ENCODE assay signal across 8 cellular contexts in the genomic region with DNA sequence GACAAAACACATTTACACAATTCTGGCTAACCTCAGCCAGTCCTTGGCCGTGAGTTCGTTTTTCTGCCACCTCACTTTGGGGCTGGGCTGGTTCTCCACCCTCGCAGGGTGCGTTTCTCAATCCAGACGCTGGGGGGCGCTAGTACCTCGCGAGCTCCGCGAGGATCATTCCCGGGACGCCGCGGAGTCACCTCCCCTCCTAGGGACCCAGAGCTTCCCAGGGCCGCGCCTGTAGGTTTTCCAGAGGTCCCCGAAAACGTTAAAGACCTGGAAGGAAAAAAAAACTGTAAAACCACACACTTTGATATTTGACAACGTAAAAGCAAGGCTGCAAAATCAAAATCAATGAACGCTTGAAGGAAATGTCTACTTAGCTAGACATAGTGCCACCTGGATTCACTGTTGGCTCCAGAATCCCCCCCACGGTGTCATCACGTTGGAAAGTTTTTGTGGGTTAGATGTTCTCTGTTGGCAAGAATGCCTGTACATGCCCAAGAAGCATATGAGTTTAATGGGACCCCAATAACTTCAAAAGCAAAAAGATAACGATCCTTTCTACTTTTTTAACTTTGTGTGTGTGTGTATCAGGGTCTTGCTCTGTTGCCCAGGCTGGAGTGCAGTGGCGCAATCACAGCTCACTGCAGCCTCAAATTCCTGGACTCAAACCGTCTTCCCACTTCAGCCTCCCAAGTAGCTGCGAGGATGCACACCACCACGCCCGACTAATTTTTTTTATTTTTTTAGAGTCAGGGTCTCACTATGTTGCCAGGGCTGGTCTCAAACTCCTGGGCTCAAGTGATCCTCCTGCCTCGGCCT. TPM values are rescaled to one million over a fixed set of nuclear protein-coding genes. Genes with fewer than 3 reads are reported as not detected.
A peak's percentile ranks its signal among the peaks of the same experiment; 100 is the strongest.
DNase-seq lines count a peak whose midpoint lies in the region; ATAC-seq and TF ChIP-seq lines count a peak whose summit lies in the region.

No MANE protein-coding gene starts in this region.

- H3K36me3 ChIP-seq in kidney epithelial cell (ENCODE audit: control insufficient read depth, insufficient read depth, low read length) = no peaks in the 10 kb centered on the region

- TF ChIP-seq CTCF in cardiac fibroblast (IDR thresholded peaks at IDR 0.05; ENCODE audit: low read depth, low read length) (peak; percentile 95), kidney epithelial cell (IDR thresholded peaks at IDR 0.05; ENCODE audit: insufficient read depth, low read length, poor library complexity, severe bottlenecking) (peak; percentile 98)

- DNase-seq in NCI-H2081 (lab: John Stamatoyannopoulos, UW) (peak; percentile 43 to 69), NCI-H2081 treated with DMSO at 0.1 percent for 48 hours (lab: John Stamatoyannopoulos, UW) (no peak), NCI-H2029 treated with DMSO at 0.1 percent for 48 hours (lab: John Stamatoyannopoulos, UW) (peak; percentile 9), cardiac fibroblast (ENCODE audit: low read depth in 2 of 2) (peak; percentile 77 to 81), kidney epithelial cell (ENCODE audit: low read depth) (no peak)
- peak; percentile 59 for DNase-seq in activated CD4-positive, CD25-positive, alpha-beta regulatory T cell treated with anti-CD3 and anti-CD28 coated beads, Interleukin-2, amount 50 U/mL, for 16 hours (ENCODE audit: low read depth, low spot score)
- peak; percentile 49 to 68 for DNase-seq in stimulated activated CD4-positive, alpha-beta T cell treated with anti-CD3 and anti-CD28 coated beads, Interleukin-1b, Interleukin-23, amount 100 ng/mL, for 1 hour (ENCODE audit: low read depth in 2 of 2)

- no peaks in the 10 kb centered on the region for H3K27me3 ChIP-seq in kidney epithelial cell (ENCODE audit: control insufficient read depth, insufficient read depth, low read length)

- no peak for ATAC-seq in GM18870 (IDR thresholded peaks at IDR 0.05; ENCODE audit: unreplicated experiment)

- no peak overlapping the region for H3K4me3 ChIP-seq in cardiac fibroblast (replicated peaks in 1 of 2; ENCODE audit: low read depth in 2 of 2, low read length in 2 of 2)
- no peak overlapping the region for H3K4me3 ChIP-seq in kidney epithelial cell (ENCODE audit: low read depth, low read length)

RNA-seq across cellular contexts. Expression of gene TPM4, which starts 34.5 kb away (rescaled TPM):
- total RNA-seq in kidney epithelial cell = 730 and 873 TPM in 2 replicates

Comparison
In these comparisons a context has a peak if more than half of its experiments do, and no peak if none do; other contexts are left out.
1. DNase-seq: peak in NCI-H2081 (2 of 2), NCI-H2029 treated with DMSO at 0.1 percent for 48 hours (single experiment), activated CD4-positive, CD25-positive, alpha-beta regulatory T cell treated with anti-CD3 and anti-CD28 coated beads, Interleukin-2, amount 50 U/mL, for 16 hours (single experiment), cardiac fibroblast (2 of 2) and stimulated activated CD4-positive, alpha-beta T cell treated with anti-CD3 and anti-CD28 coated beads, Interleukin-1b, Interleukin-23, amount 100 ng/mL, for 1 hour (2 of 2); none in NCI-H2081 treated with DMSO at 0.1 percent for 48 hours (single experiment) and kidney epithelial cell (single experiment).